ENCODE assay signal across 18 cellular contexts in genomic region chr21:45882641-45883040, GRCh38.
DNase-seq lines count a peak whose midpoint lies in the region; FAIRE-seq and TF ChIP-seq lines count a peak whose summit lies in the region.
"Had no signal": no experiment of that assay in that cellular context is flagged by ENCODE, and none has a peak within 500 bp of the region (broad histone marks: within the 10 kb centered on the region; RNA-seq: fewer than 3 reads in every experiment).

No MANE protein-coding gene starts in this region.

- H4K20me1 ChIP-seq in smooth muscle cell (ENCODE audit: low read depth), result no peaks in the 10 kb centered on the region

- peak; percentile 33 for DNase-seq in activated effector memory CD4-positive, alpha-beta T cell treated with anti-CD3 and anti-CD28 coated beads, Interleukin-2, amount 50 U/mL, for 16 hours
- no peak for DNase-seq in activated effector memory CD4-positive, alpha-beta T cell treated with Interleukin-2 at 50 U/mL for 16 hours
- DNase-seq in G401 (ENCODE audit: low spot score) (peak; percentile 66), kidney (peak; percentile 18), smooth muscle cell (lab: John Stamatoyannopoulos, UW; ENCODE audit: unreplicated experiment) (no peak), SIG-M5 treated with dmso at 0.1 percent for 504 hours (lab: John Stamatoyannopoulos, UW; ENCODE audit: unreplicated experiment) (no peak)
- no peak for DNase-seq in activated CD4-positive, alpha-beta T cell treated with anti-CD3 and anti-CD28 coated beads for 4 hours
- DNase-seq: 8988T; AML-193; Calu3; CD4-positive, CD25-positive, alpha-beta regulatory T cell; DMS 273 treated with DMSO at 0.1 percent for 48 hours; GM23248 had no signal

- H3K27ac ChIP-seq in kidney (ENCODE audit: low read depth in 2 of 2, low read length in 2 of 2) (no peak overlapping the region), smooth muscle cell (ENCODE audit: low read depth) (no peak overlapping the region)
- H3K27ac ChIP-seq: BLaER1 treated with 17β-estradiol and CSF1 and Interleukin-3, amounts not matched to agents 10 nM and 100 nM; GM23248 had no signal

- H3K9me3 ChIP-seq in kidney (ENCODE audit: control insufficient read depth in 1 of 2, low read length in 2 of 2) (no peaks in the 10 kb centered on the region), smooth muscle cell (replicated peaks; ENCODE audit: low read depth) (no peaks in the 10 kb centered on the region)
- H3K9me3 ChIP-seq: BLaER1 treated with 17β-estradiol and CSF1 and Interleukin-3, amounts not matched to agents 10 nM and 100 nM had no signal

- H3K4me1 ChIP-seq in kidney (ENCODE audit: control insufficient read depth in 1 of 2, insufficient read depth in 1 of 2, low read depth in 1 of 2, low read length in 2 of 2) (no peaks in the 10 kb centered on the region), smooth muscle cell (ENCODE audit: low read depth) (peaks cover 13% of the 10 kb centered on the region)

- H3K36me3 ChIP-seq in kidney (ENCODE audit: control insufficient read depth in 1 of 2, insufficient read depth in 2 of 2, low read length in 2 of 2) (no peaks in the 10 kb centered on the region), smooth muscle cell (ENCODE audit: low read depth) (no peaks in the 10 kb centered on the region)

- intact Hi-C loops in kidney (cut with DNase I), result no loop called here

- H2AFZ ChIP-seq in smooth muscle cell (ENCODE audit: low read depth), result no peak overlapping the region
- H2AFZ ChIP-seq: GM23248 had no signal

- no peaks in the 10 kb centered on the region for H3K79me2 ChIP-seq in smooth muscle cell (ENCODE audit: low read depth)

- no peaks in the 10 kb centered on the region for H3K27me3 ChIP-seq in smooth muscle cell (ENCODE audit: low read depth)
- H3K27me3 ChIP-seq: BLaER1 treated with 17β-estradiol and CSF1 and Interleukin-3, amounts not matched to agents 10 nM and 100 nM had no signal

- in situ Hi-C loops in G401 (cut with HindIII; ENCODE audit: low sequenced_read_pairs), result loop anchor here (10.0 kb wide), 1 partner anchor 268 kb away; no protein-coding TSS in a partner anchor

- H3K9ac ChIP-seq in kidney (ENCODE audit: low read length in 2 of 2) (no peak overlapping the region), smooth muscle cell (ENCODE audit: low read depth) (no peak overlapping the region)
- H3K9ac ChIP-seq: BLaER1 treated with 17β-estradiol and CSF1 and Interleukin-3, amounts not matched to agents 10 nM and 100 nM; GM23248 had no signal

- H3K4me3 ChIP-seq in kidney (ENCODE audit: low read length in 2 of 2) (no peak overlapping the region), smooth muscle cell (no peak overlapping the region)
- H3K4me3 ChIP-seq: BLaER1 treated with 17β-estradiol and CSF1 and Interleukin-3, amounts not matched to agents 10 nM and 100 nM; GM12878; GM23248 had no signal

- no peak for FAIRE-seq in kidney (lab: Jason Lieb, UNC)
- FAIRE-seq: GM12878, GM18507, H54, HTR-8/SVneo had no signal

- WGBS in smooth muscle cell (ENCODE audit: low lambda C conversion rate), result 88% methylated on average over 8 of the region's 8 CpGs

- peaks cover 5% of the 10 kb centered on the region for H3F3A ChIP-seq in smooth muscle cell (ENCODE audit: low read depth)

- peak overlapping the region; percentile 40 for H3K4me2 ChIP-seq in smooth muscle cell

- TF ChIP-seq CTCF in kidney (IDR thresholded peaks at IDR 0.05; ENCODE audit: borderline replicate concordance, extremely low read depth, insufficient read depth), result no peak
- no peak for TF ChIP-seq CTCF in smooth muscle cell (IDR thresholded peaks at IDR 0.05; ENCODE audit: borderline replicate concordance, insufficient read depth, poor library complexity, severe bottlenecking)

Comparison
In these comparisons a context has a peak if more than half of its experiments do, and no peak if none do; other contexts are left out.
1. DNase-seq: peak in activated effector memory CD4-positive, alpha-beta T cell treated with anti-CD3 and anti-CD28 coated beads, Interleukin-2, amount 50 U/mL, for 16 hours (single experiment), G401 (single experiment) and kidney (single experiment); none in activated effector memory CD4-positive, alpha-beta T cell treated with Interleukin-2 at 50 U/mL for 16 hours (single experiment), smooth muscle cell (single experiment), activated CD4-positive, alpha-beta T cell treated with anti-CD3 and anti-CD28 coated beads for 4 hours (0 of 2) and SIG-M5 treated with dmso at 0.1 percent for 504 hours (single experiment).